1 cellular context compared by ENCODE assay signal in the genomic region with DNA sequence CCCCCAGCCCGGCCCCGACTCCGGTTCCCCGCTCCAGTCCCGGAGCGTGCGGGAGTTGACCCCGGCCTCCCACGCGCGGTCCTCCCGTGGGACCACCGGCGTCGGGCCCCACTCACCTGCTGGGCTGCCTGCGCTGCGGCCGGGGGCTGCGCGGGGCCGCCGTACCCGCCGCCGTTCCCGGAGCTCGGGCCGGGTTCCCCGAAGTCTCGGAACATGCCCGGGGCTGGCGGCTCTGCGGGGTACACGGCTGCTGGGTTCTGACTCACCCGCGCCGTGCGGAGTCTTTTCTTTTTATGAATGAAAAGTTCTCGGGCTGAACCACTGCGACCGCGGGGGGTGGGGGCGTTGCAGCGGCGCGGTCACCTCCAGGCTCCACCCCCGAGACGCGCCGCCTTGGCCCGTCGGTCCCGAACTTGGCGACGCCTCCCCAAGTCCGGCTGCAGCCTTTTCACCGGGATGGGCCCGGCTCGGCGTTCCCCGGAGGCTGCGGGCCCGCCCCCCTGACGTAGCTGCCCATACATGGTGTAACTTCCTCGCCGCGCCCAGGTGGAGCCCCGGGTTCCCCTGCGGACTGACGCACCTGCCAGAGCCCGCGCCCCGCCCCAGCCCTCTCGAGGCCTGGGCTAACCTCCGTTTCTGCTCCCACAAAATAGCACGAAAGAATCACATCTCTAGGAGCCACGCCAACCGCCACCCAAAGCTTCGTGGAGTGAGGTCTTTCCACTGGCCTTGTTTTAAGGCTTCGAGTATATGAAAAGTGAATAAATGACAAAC.
A peak's percentile ranks its signal among the peaks of the same experiment; 100 is the strongest.
TF ChIP-seq lines count a peak whose summit lies in the region.

Gene FOSL1 (minus strand): TSS at position 264 of the 774 bp plus-strand sequence. CDS start 49 bp downstream, at position 215.

TF ChIP-seq in HepG2, 621 proteins besides CTCF, POLR2A, EP300 and RAD21 (continued from another document and continues in another):
- TF ChIP-seq, protein P1, sequence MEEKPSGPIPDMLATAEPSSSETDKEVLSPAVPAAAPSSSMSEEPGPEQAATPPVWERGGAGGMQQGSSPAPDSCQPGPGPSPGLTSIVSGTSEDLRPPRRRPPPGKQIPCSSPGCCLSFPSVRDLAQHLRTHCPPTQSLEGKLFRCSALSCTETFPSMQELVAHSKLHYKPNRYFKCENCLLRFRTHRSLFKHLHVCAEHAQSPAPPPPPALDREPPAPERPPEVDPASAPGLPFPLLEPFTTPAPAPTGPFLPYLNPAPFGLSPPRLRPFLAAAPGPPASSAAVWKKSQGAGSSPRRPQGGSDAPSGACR (CRISPR knock-in tag; IDR thresholded peaks at IDR 0.05) = no peak
- TF ChIP-seq, protein P2, sequence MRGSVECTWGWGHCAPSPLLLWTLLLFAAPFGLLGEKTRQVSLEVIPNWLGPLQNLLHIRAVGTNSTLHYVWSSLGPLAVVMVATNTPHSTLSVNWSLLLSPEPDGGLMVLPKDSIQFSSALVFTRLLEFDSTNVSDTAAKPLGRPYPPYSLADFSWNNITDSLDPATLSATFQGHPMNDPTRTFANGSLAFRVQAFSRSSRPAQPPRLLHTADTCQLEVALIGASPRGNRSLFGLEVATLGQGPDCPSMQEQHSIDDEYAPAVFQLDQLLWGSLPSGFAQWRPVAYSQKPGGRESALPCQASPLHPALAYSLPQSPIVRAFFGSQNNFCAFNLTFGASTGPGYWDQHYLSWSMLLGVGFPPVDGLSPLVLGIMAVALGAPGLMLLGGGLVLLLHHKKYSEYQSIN (CRISPR knock-in tag; IDR thresholded peaks at IDR 0.05; ENCODE audit: borderline replicate concordance) = no peak
- no peak for TF ChIP-seq DNMT1 (CRISPR knock-in tag; IDR thresholded peaks at IDR 0.05)
- TF ChIP-seq PAF1 (CRISPR knock-in tag; IDR thresholded peaks at IDR 0.05) = no peak
- TF ChIP-seq GATAD2A (CRISPR knock-in tag; IDR thresholded peaks at IDR 0.05) = no peak; the same call in 1 of the 2 replicates
- TF ChIP-seq ZNF550 (CRISPR knock-in tag; IDR thresholded peaks at IDR 0.05; ENCODE audit: borderline replicate concordance) = no peak
- TF ChIP-seq ZNF776 (CRISPR knock-in tag; IDR thresholded peaks at IDR 0.05) = no peak
- no peak for TF ChIP-seq MZF1 (CRISPR knock-in tag; IDR thresholded peaks at IDR 0.05; ENCODE audit: borderline replicate concordance)
- TF ChIP-seq ZKSCAN1 (IDR thresholded peaks at IDR 0.05; ENCODE audit: low read length) = no peak
- TF ChIP-seq ZFP90 (CRISPR knock-in tag; IDR thresholded peaks at IDR 0.05; ENCODE audit: borderline replicate concordance) = no peak
- no peak for TF ChIP-seq SRSF1 (optimal IDR thresholded peaks at IDR 0.05; ENCODE audit: low read depth, low read length)
- peak; percentile 28; the same call in 1 of the 2 replicates for TF ChIP-seq IRF2 (CRISPR knock-in tag; IDR thresholded peaks at IDR 0.05)
- no peak for TF ChIP-seq AGO1 (IDR thresholded peaks at IDR 0.05; ENCODE audit: low read depth, low read length, poor library complexity, severe bottlenecking)
- no peak for TF ChIP-seq NCOA5 (CRISPR knock-in tag; IDR thresholded peaks at IDR 0.05)
- TF ChIP-seq ZNF792 (CRISPR knock-in tag; IDR thresholded peaks at IDR 0.05) = peak; percentile 77; the same call in 1 of the 2 replicates
- no peak for TF ChIP-seq ZNF326 (CRISPR knock-in tag; IDR thresholded peaks at IDR 0.05; ENCODE audit: borderline replicate concordance)
- peak; percentile 11 for TF ChIP-seq AGO2 (optimal IDR thresholded peaks at IDR 0.05; ENCODE audit: low read depth, low read length)
- no peak for TF ChIP-seq ELK4 (CRISPR knock-in tag; IDR thresholded peaks at IDR 0.05; ENCODE audit: borderline replicate concordance)
- TF ChIP-seq, protein P3, sequence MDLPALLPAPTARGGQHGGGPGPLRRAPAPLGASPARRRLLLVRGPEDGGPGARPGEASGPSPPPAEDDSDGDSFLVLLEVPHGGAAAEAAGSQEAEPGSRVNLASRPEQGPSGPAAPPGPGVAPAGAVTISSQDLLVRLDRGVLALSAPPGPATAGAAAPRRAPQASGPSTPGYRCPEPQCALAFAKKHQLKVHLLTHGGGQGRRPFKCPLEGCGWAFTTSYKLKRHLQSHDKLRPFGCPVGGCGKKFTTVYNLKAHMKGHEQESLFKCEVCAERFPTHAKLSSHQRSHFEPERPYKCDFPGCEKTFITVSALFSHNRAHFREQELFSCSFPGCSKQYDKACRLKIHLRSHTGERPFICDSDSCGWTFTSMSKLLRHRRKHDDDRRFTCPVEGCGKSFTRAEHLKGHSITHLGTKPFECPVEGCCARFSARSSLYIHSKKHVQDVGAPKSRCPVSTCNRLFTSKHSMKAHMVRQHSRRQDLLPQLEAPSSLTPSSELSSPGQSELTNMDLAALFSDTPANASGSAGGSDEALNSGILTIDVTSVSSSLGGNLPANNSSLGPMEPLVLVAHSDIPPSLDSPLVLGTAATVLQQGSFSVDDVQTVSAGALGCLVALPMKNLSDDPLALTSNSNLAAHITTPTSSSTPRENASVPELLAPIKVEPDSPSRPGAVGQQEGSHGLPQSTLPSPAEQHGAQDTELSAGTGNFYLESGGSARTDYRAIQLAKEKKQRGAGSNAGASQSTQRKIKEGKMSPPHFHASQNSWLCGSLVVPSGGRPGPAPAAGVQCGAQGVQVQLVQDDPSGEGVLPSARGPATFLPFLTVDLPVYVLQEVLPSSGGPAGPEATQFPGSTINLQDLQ (CRISPR knock-in tag; IDR thresholded peaks at IDR 0.05) = no peak
- no peak for TF ChIP-seq ZNF780A (CRISPR knock-in tag; IDR thresholded peaks at IDR 0.05)
- TF ChIP-seq ZNF44 (CRISPR knock-in tag; IDR thresholded peaks at IDR 0.05) = no peak
- TF ChIP-seq SRSF4 (IDR thresholded peaks at IDR 0.05; ENCODE audit: low read depth, low read length, poor library complexity, severe bottlenecking) = no peak
- peak; percentile 50; the same call in 1 of the 2 replicates for TF ChIP-seq ZNF264 (CRISPR knock-in tag; IDR thresholded peaks at IDR 0.05)
- no peak for TF ChIP-seq BRCA1 (CRISPR knock-in tag; IDR thresholded peaks at IDR 0.05)
- TF ChIP-seq ONECUT2 (CRISPR knock-in tag; IDR thresholded peaks at IDR 0.05) = no peak
- TF ChIP-seq, protein P4, sequence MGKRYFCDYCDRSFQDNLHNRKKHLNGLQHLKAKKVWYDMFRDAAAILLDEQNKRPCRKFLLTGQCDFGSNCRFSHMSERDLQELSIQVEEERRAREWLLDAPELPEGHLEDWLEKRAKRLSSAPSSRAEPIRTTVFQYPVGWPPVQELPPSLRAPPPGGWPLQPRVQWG (CRISPR knock-in tag; IDR thresholded peaks at IDR 0.05; ENCODE audit: borderline replicate concordance, low read depth) = no peak
- peak; percentile 79 for TF ChIP-seq DRAP1 (CRISPR knock-in tag; IDR thresholded peaks at IDR 0.05)
- no peak for TF ChIP-seq ZNF766 (CRISPR knock-in tag; IDR thresholded peaks at IDR 0.05; ENCODE audit: borderline replicate concordance)
- peak in 1 of 2 experiments; percentile 26; a peak in 1 of 4 replicates for TF ChIP-seq ATF4 (CRISPR knock-in tag; IDR thresholded peaks at IDR 0.05)
- TF ChIP-seq ZMAT3 (CRISPR knock-in tag; conservative IDR thresholded peaks at IDR 0.05) = no peak
- TF ChIP-seq ZNF678 (CRISPR knock-in tag; IDR thresholded peaks at IDR 0.05) = no peak
- TF ChIP-seq CBX2 (IDR thresholded peaks at IDR 0.05; ENCODE audit: low read depth, low read length) = no peak
- no peak for TF ChIP-seq CBX2 (CRISPR knock-in tag; IDR thresholded peaks at IDR 0.05; ENCODE audit: low read depth)
- no peak for TF ChIP-seq NR2F1 (CRISPR knock-in tag; IDR thresholded peaks at IDR 0.05)
- TF ChIP-seq KMT2B (CRISPR knock-in tag; IDR thresholded peaks at IDR 0.05) = 0 out of 2 replicates have a peak, but pooled peaks have one; percentile 14
- no peak for TF ChIP-seq IKZF4 (CRISPR knock-in tag; IDR thresholded peaks at IDR 0.05; ENCODE audit: borderline replicate concordance, low read depth, not compliant biosample characterization)
- TF ChIP-seq REXO4 (CRISPR knock-in tag; IDR thresholded peaks at IDR 0.05; ENCODE audit: borderline replicate concordance) = no peak
- TF ChIP-seq, protein P5, sequence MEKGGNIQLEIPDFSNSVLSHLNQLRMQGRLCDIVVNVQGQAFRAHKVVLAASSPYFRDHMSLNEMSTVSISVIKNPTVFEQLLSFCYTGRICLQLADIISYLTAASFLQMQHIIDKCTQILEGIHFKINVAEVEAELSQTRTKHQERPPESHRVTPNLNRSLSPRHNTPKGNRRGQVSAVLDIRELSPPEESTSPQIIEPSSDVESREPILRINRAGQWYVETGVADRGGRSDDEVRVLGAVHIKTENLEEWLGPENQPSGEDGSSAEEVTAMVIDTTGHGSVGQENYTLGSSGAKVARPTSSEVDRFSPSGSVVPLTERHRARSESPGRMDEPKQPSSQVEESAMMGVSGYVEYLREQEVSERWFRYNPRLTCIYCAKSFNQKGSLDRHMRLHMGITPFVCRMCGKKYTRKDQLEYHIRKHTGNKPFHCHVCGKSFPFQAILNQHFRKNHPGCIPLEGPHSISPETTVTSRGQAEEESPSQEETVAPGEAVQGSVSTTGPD (CRISPR knock-in tag; IDR thresholded peaks at IDR 0.05) = no peak
- TF ChIP-seq, protein P6, sequence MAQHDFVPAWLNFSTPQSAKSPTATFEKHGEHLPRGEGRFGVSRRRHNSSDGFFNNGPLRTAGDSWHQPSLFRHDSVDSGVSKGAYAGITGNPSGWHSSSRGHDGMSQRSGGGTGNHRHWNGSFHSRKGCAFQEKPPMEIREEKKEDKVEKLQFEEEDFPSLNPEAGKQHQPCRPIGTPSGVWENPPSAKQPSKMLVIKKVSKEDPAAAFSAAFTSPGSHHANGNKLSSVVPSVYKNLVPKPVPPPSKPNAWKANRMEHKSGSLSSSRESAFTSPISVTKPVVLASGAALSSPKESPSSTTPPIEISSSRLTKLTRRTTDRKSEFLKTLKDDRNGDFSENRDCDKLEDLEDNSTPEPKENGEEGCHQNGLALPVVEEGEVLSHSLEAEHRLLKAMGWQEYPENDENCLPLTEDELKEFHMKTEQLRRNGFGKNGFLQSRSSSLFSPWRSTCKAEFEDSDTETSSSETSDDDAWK (CRISPR knock-in tag; IDR thresholded peaks at IDR 0.05) = no peak
- TF ChIP-seq, protein P7, sequence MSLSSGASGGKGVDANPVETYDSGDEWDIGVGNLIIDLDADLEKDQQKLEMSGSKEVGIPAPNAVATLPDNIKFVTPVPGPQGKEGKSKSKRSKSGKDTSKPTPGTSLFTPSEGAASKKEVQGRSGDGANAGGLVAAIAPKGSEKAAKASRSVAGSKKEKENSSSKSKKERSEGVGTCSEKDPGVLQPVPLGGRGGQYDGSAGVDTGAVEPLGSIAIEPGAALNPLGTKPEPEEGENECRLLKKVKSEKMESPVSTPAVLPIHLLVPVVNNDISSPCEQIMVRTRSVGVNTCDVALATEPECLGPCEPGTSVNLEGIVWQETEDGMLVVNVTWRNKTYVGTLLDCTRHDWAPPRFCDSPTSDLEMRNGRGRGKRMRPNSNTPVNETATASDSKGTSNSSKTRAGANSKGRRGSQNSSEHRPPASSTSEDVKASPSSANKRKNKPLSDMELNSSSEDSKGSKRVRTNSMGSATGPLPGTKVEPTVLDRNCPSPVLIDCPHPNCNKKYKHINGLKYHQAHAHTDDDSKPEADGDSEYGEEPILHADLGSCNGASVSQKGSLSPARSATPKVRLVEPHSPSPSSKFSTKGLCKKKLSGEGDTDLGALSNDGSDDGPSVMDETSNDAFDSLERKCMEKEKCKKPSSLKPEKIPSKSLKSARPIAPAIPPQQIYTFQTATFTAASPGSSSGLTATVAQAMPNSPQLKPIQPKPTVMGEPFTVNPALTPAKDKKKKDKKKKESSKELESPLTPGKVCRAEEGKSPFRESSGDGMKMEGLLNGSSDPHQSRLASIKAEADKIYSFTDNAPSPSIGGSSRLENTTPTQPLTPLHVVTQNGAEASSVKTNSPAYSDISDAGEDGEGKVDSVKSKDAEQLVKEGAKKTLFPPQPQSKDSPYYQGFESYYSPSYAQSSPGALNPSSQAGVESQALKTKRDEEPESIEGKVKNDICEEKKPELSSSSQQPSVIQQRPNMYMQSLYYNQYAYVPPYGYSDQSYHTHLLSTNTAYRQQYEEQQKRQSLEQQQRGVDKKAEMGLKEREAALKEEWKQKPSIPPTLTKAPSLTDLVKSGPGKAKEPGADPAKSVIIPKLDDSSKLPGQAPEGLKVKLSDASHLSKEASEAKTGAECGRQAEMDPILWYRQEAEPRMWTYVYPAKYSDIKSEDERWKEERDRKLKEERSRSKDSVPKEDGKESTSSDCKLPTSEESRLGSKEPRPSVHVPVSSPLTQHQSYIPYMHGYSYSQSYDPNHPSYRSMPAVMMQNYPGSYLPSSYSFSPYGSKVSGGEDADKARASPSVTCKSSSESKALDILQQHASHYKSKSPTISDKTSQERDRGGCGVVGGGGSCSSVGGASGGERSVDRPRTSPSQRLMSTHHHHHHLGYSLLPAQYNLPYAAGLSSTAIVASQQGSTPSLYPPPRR (CRISPR knock-in tag; IDR thresholded peaks at IDR 0.05; ENCODE audit: borderline replicate concordance) = no peak
- TF ChIP-seq ZNF180 (CRISPR knock-in tag; IDR thresholded peaks at IDR 0.05; ENCODE audit: borderline replicate concordance, low read depth) = no peak
- peak; percentile 20; the same call in 1 of the 2 replicates for TF ChIP-seq MAZ (IDR thresholded peaks at IDR 0.05; ENCODE audit: borderline replicate concordance, low read depth, low read length)
- 0 out of 2 replicates have a peak, but pooled peaks have one; percentile 14 for TF ChIP-seq MAZ (CRISPR knock-in tag; IDR thresholded peaks at IDR 0.05; ENCODE audit: low read depth)
- TF ChIP-seq ZBTB25 (CRISPR knock-in tag; IDR thresholded peaks at IDR 0.05) = no peak
- TF ChIP-seq NRL (CRISPR knock-in tag; IDR thresholded peaks at IDR 0.05; ENCODE audit: borderline replicate concordance) = no peak
- peak; percentile 27; the same call in 1 of the 2 replicates for TF ChIP-seq RXRA (CRISPR knock-in tag; IDR thresholded peaks at IDR 0.05)
